1 cellular context compared by ENCODE assay signal in genomic region chr14:102805454-102805891, GRCh38.
TF ChIP-seq lines count a peak whose summit lies in the region.

No MANE protein-coding gene starts in this region.

TF ChIP-seq in HEK293, 187 proteins besides CTCF, POLR2A, EP300 and RAD21 (continued from another document):
- TF ChIP-seq, protein P1, sequence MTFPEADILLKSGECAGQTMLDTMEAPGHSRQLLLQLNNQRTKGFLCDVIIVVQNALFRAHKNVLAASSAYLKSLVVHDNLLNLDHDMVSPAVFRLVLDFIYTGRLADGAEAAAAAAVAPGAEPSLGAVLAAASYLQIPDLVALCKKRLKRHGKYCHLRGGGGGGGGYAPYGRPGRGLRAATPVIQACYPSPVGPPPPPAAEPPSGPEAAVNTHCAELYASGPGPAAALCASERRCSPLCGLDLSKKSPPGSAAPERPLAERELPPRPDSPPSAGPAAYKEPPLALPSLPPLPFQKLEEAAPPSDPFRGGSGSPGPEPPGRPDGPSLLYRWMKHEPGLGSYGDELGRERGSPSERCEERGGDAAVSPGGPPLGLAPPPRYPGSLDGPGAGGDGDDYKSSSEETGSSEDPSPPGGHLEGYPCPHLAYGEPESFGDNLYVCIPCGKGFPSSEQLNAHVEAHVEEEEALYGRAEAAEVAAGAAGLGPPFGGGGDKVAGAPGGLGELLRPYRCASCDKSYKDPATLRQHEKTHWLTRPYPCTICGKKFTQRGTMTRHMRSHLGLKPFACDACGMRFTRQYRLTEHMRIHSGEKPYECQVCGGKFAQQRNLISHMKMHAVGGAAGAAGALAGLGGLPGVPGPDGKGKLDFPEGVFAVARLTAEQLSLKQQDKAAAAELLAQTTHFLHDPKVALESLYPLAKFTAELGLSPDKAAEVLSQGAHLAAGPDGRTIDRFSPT (tag by site-specific recombination; IDR thresholded peaks at IDR 0.05), result no peak
- TF ChIP-seq GFI1B (tag by site-specific recombination; IDR thresholded peaks at IDR 0.05) (no peak), PBX3 (CRISPR knock-in tag; IDR thresholded peaks at IDR 0.05) (no peak), ZNF404 (tag by site-specific recombination; IDR thresholded peaks at IDR 0.05) (no peak), INSM2 (tag by site-specific recombination; IDR thresholded peaks at IDR 0.05) (no peak), SCRT2 (tag by site-specific recombination; IDR thresholded peaks at IDR 0.05) (no peak), ZNF26 (tag by site-specific recombination; IDR thresholded peaks at IDR 0.05) (no peak), ZNF501 (tag by site-specific recombination; IDR thresholded peaks at IDR 0.05) (no peak), KLF16 (tag by site-specific recombination; IDR thresholded peaks at IDR 0.05) (no peak), ZNF561 (tag by site-specific recombination; IDR thresholded peaks at IDR 0.05; ENCODE audit: borderline replicate concordance) (no peak), ZBTB21 (tag by site-specific recombination; IDR thresholded peaks at IDR 0.05) (no peak), SCRT1 (tag by site-specific recombination; IDR thresholded peaks at IDR 0.05; ENCODE audit: borderline replicate concordance) (no peak), ZBTB1 (tag by site-specific recombination; IDR thresholded peaks at IDR 0.05) (no peak), ZNF423 (tag by site-specific recombination; IDR thresholded peaks at IDR 0.05) (no peak), KLF1 (tag by site-specific recombination; IDR thresholded peaks at IDR 0.05) (no peak), ZNF558 (tag by site-specific recombination; IDR thresholded peaks at IDR 0.05) (no peak), GLIS1 (tag by site-specific recombination; IDR thresholded peaks at IDR 0.05) (peak; percentile 25; the same call in 1 of the 2 replicates), OSR2 (tag by site-specific recombination; IDR thresholded peaks at IDR 0.05) (peak; percentile 87), ZSCAN4 (tag by site-specific recombination; IDR thresholded peaks at IDR 0.05) (no peak), ZBTB17 (tag by site-specific recombination; IDR thresholded peaks at IDR 0.05) (no peak), ZNF645 (tag by site-specific recombination; IDR thresholded peaks at IDR 0.05) (no peak), GLIS2 (tag by site-specific recombination; IDR thresholded peaks at IDR 0.05) (peak; percentile 54; the same call in 1 of the 2 replicates), ZNF792 (tag by site-specific recombination; IDR thresholded peaks at IDR 0.05) (no peak), ZBTB7A (tag by site-specific recombination; IDR thresholded peaks at IDR 0.05; ENCODE audit: low read depth) (no peak), ZNF221 (tag by site-specific recombination; IDR thresholded peaks at IDR 0.05; ENCODE audit: borderline replicate concordance) (no peak), ZSCAN30 (tag by site-specific recombination; IDR thresholded peaks at IDR 0.05) (no peak), ZNF324 (tag by site-specific recombination; IDR thresholded peaks at IDR 0.05) (no peak), ZNF623 (tag by site-specific recombination; IDR thresholded peaks at IDR 0.05) (no peak)
- TF ChIP-seq, protein P2, sequence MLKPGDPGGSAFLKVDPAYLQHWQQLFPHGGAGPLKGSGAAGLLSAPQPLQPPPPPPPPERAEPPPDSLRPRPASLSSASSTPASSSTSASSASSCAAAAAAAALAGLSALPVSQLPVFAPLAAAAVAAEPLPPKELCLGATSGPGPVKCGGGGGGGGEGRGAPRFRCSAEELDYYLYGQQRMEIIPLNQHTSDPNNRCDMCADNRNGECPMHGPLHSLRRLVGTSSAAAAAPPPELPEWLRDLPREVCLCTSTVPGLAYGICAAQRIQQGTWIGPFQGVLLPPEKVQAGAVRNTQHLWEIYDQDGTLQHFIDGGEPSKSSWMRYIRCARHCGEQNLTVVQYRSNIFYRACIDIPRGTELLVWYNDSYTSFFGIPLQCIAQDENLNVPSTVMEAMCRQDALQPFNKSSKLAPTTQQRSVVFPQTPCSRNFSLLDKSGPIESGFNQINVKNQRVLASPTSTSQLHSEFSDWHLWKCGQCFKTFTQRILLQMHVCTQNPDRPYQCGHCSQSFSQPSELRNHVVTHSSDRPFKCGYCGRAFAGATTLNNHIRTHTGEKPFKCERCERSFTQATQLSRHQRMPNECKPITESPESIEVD (tag by site-specific recombination; IDR thresholded peaks at IDR 0.05), result no peak
- TF ChIP-seq, protein P3, sequence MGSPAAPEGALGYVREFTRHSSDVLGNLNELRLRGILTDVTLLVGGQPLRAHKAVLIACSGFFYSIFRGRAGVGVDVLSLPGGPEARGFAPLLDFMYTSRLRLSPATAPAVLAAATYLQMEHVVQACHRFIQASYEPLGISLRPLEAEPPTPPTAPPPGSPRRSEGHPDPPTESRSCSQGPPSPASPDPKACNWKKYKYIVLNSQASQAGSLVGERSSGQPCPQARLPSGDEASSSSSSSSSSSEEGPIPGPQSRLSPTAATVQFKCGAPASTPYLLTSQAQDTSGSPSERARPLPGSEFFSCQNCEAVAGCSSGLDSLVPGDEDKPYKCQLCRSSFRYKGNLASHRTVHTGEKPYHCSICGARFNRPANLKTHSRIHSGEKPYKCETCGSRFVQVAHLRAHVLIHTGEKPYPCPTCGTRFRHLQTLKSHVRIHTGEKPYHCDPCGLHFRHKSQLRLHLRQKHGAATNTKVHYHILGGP (tag by site-specific recombination; IDR thresholded peaks at IDR 0.05), result no peak
- TF ChIP-seq, protein P4, sequence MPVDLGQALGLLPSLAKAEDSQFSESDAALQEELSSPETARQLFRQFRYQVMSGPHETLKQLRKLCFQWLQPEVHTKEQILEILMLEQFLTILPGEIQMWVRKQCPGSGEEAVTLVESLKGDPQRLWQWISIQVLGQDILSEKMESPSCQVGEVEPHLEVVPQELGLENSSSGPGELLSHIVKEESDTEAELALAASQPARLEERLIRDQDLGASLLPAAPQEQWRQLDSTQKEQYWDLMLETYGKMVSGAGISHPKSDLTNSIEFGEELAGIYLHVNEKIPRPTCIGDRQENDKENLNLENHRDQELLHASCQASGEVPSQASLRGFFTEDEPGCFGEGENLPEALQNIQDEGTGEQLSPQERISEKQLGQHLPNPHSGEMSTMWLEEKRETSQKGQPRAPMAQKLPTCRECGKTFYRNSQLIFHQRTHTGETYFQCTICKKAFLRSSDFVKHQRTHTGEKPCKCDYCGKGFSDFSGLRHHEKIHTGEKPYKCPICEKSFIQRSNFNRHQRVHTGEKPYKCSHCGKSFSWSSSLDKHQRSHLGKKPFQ (tag by site-specific recombination; IDR thresholded peaks at IDR 0.05), result no peak
- TF ChIP-seq, protein P5, sequence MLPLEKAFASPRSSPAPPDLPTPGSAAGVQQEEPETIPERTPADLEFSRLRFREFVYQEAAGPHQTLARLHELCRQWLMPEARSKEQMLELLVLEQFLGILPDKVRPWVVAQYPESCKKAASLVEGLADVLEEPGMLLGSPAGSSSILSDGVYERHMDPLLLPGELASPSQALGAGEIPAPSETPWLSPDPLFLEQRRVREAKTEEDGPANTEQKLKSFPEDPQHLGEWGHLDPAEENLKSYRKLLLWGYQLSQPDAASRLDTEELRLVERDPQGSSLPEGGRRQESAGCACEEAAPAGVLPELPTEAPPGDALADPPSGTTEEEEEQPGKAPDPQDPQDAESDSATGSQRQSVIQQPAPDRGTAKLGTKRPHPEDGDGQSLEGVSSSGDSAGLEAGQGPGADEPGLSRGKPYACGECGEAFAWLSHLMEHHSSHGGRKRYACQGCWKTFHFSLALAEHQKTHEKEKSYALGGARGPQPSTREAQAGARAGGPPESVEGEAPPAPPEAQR (tag by site-specific recombination; IDR thresholded peaks at IDR 0.05), result no peak
